ENCODE assay signal across 11 cellular contexts in the genomic region with DNA sequence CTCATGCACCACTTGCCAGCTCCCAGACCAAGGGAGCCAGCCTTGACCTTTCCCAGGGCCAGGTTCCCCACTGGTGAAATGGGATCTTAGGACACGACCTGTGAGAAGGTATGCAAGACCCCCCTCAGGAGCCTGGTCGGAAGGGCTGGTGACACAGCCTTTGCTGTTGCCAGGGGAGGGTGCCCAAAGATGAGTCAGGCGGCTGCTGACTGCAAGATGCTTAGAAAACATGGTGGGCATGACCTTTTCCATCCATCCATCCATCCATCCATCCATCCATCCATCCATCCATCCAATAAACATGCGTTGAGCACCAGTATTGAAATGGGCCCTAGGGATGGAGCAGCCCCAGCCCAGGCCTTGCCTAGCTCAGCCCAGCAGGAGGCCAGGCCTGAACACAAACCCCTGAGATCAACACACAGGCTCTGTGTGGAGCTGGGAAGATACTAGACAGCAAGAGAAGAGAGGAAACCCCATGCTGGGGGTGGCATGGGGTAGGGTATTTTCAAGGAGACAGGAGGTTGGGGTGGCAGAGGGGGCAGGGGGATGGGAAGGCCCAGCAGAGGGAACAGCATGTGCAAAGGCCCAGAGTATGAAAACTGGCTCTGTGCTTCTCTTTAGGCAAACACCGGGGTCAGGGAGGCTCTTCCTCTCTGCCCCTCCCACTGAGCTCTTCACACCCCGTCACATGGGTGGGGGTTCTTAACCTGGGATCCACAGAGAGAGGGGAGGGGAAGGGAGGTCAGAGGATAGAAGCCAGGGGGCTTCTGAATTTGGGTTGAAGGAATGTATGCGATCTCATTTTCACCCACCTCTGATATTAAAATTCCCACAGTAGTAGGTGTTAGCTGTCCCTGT. TPM values are rescaled to one million over a fixed set of nuclear protein-coding genes. Genes with fewer than 3 reads are reported as not detected.
DNase-seq lines count a peak whose midpoint lies in the region; ATAC-seq and TF ChIP-seq lines count a peak whose summit lies in the region.
"Had no signal": no experiment of that assay in that cellular context is flagged by ENCODE, and none has a peak within 500 bp of the region (broad histone marks: within the 10 kb centered on the region; RNA-seq: fewer than 3 reads in every experiment).

No MANE protein-coding gene starts in this region.

- H3K27me3 Mint-ChIP-seq in activated naive CD8-positive, alpha-beta T cell treated with anti-CD3 and anti-CD28 coated beads for 36 hours = no peaks in the 10 kb centered on the region
- peaks cover 3% of the 10 kb centered on the region for H3K27me3 Mint-ChIP-seq in nephron progenitor cell (ENCODE audit: low read depth, poor library complexity)

- DNase-seq in Karpas-422 (peak; percentile 45), nephron progenitor cell (no peak)
- no peak for DNase-seq in activated naive CD8-positive, alpha-beta T cell treated with anti-CD3 and anti-CD28 coated beads for 36 hours
- DNase-seq: heart right ventricle, NCI-H187 had no signal

- H3K9me3 ChIP-seq in DOHH2 (ENCODE audit: control insufficient read depth, insufficient read depth, low read length) = no peaks in the 10 kb centered on the region
- no peaks in the 10 kb centered on the region for H3K9me3 ChIP-seq in Karpas-422 (ENCODE audit: low read length)
- H3K9me3 ChIP-seq: heart right ventricle, thoracic aorta had no signal

- H3K27ac Mint-ChIP-seq in activated naive CD8-positive, alpha-beta T cell treated with anti-CD3 and anti-CD28 coated beads for 36 hours = peak overlapping the region; percentile 92
- no peak overlapping the region for H3K27ac Mint-ChIP-seq in nephron progenitor cell

- H3K9ac ChIP-seq in Karpas-422 (ENCODE audit: low read length) = no peak overlapping the region

- no peaks in the 10 kb centered on the region for H3K9me2 ChIP-seq in DOHH2 (replicated peaks; ENCODE audit: control insufficient read depth, low read length)
- H3K9me2 ChIP-seq in Karpas-422 (replicated peaks; ENCODE audit: insufficient read depth, low read length) = no peaks in the 10 kb centered on the region

- TF ChIP-seq CTCF in DOHH2 (IDR thresholded peaks at IDR 0.05; ENCODE audit: low read depth, low read length, poor library complexity, severe bottlenecking) (no peak), nephron progenitor cell (IDR thresholded peaks at IDR 0.05) (no peak)

- no peaks in the 10 kb centered on the region; the same call in 1 of the 2 replicates for H3K36me3 ChIP-seq in DOHH2 (ENCODE audit: control insufficient read depth, low read length)
- no peaks in the 10 kb centered on the region for H3K36me3 ChIP-seq in Karpas-422 (ENCODE audit: insufficient read depth, low read length)
- H3K36me3 ChIP-seq: heart right ventricle, thoracic aorta had no signal

- H3K4me1 Mint-ChIP-seq in activated naive CD8-positive, alpha-beta T cell treated with anti-CD3 and anti-CD28 coated beads for 36 hours = peaks cover 26% of the 10 kb centered on the region
- peaks cover 28% of the 10 kb centered on the region for H3K4me1 Mint-ChIP-seq in nephron progenitor cell

- peaks cover 22% of the 10 kb centered on the region for H3K4me1 ChIP-seq in DOHH2 (ENCODE audit: control insufficient read depth, low read length)
- H3K4me1 ChIP-seq in Karpas-422 (ENCODE audit: low read length) = peaks cover 20% of the 10 kb centered on the region

- H3F3A ChIP-seq in DOHH2 (ENCODE audit: control insufficient read depth, insufficient read depth) = peaks cover 6% of the 10 kb centered on the region

- H3K27ac ChIP-seq in DOHH2 (ENCODE audit: low read depth, low read length) (no peak overlapping the region), Karpas-422 (ENCODE audit: low read length) (no peak overlapping the region)

- H3K4me2 ChIP-seq in DOHH2 (ENCODE audit: low read length) = peak overlapping the region; percentile 83
- peak overlapping the region; percentile 97 for H3K4me2 ChIP-seq in Karpas-422 (ENCODE audit: low read depth, low read length, poor library complexity, severe bottlenecking)

- H4K20me1 ChIP-seq in DOHH2 (ENCODE audit: control insufficient read depth, insufficient read depth, low read depth, low read length) (no peaks in the 10 kb centered on the region), Karpas-422 (ENCODE audit: insufficient read depth, low read depth, low read length) (no peaks in the 10 kb centered on the region)

- H3K27me3 ChIP-seq in DOHH2 (ENCODE audit: control insufficient read depth, low read length) (no peaks in the 10 kb centered on the region), Karpas-422 (ENCODE audit: low read length) (no peaks in the 10 kb centered on the region)
- H3K27me3 ChIP-seq: heart right ventricle had no signal

- H3K4me3 ChIP-seq in DOHH2 (ENCODE audit: low read length) (peak overlapping the region; percentile 86), Karpas-422 (ENCODE audit: low read length) (peak overlapping the region; percentile 83; the same call in 1 of the 2 replicates)

- ATAC-seq in GM18520 (IDR thresholded peaks at IDR 0.05; ENCODE audit: unreplicated experiment) (no peak), HG03196 (IDR thresholded peaks at IDR 0.05; ENCODE audit: unreplicated experiment) (no peak), HG03442 (IDR thresholded peaks at IDR 0.05; ENCODE audit: unreplicated experiment) (no peak)
- ATAC-seq: SK-N-SH treated with all-trans-retinoic acid at 6 μM for 48 hours had no signal

- H3K79me2 ChIP-seq in DOHH2 (ENCODE audit: control insufficient read depth, low read length) = peaks cover 11% of the 10 kb centered on the region
- H3K79me2 ChIP-seq in Karpas-422 (ENCODE audit: low read length) = no peaks in the 10 kb centered on the region

- peak overlapping the region; percentile 85 for H3K4me3 Mint-ChIP-seq in activated naive CD8-positive, alpha-beta T cell treated with anti-CD3 and anti-CD28 coated beads for 36 hours
- H3K4me3 Mint-ChIP-seq in nephron progenitor cell = peak overlapping the region; percentile 55

- no peaks in the 10 kb centered on the region for H3K9me3 Mint-ChIP-seq in activated naive CD8-positive, alpha-beta T cell treated with anti-CD3 and anti-CD28 coated beads for 36 hours
- H3K9me3 Mint-ChIP-seq in nephron progenitor cell = peaks cover under 1% of the 10 kb centered on the region

- H3K36me3 Mint-ChIP-seq in activated naive CD8-positive, alpha-beta T cell treated with anti-CD3 and anti-CD28 coated beads for 36 hours = peaks cover 3% of the 10 kb centered on the region
- peaks cover 9% of the 10 kb centered on the region for H3K36me3 Mint-ChIP-seq in nephron progenitor cell (ENCODE audit: low read depth)

- H2AFZ ChIP-seq in Karpas-422 (ENCODE audit: low read length) = no peak overlapping the region

RNA-seq across cellular contexts. Expression of gene YY1, which starts 26.2 kb away (rescaled TPM):
- total RNA-seq in Karpas-422 (2014; rRNA removed; shearing (Covaris generic); ENCODE audit: low replicate concordance) = 95.9 and 115 TPM in 2 replicates
- total RNA-seq in activated naive CD8-positive, alpha-beta T cell treated with anti-CD3 and anti-CD28 coated beads for 36 hours = 100 to 1,000 TPM; 109 to 119 TPM

RNA-seq across cellular contexts. Expression of gene DEGS2, which starts 53.3 kb away (rescaled TPM):
- 0.43 TPM in 1 of 2 replicates, not detected in the other for total RNA-seq in Karpas-422 (2014; rRNA removed; shearing (Covaris generic); ENCODE audit: low replicate concordance)
- total RNA-seq in activated naive CD8-positive, alpha-beta T cell treated with anti-CD3 and anti-CD28 coated beads for 36 hours = 1 to 10 TPM; 1.6 to 1.8 TPM
